In the genomic region with DNA sequence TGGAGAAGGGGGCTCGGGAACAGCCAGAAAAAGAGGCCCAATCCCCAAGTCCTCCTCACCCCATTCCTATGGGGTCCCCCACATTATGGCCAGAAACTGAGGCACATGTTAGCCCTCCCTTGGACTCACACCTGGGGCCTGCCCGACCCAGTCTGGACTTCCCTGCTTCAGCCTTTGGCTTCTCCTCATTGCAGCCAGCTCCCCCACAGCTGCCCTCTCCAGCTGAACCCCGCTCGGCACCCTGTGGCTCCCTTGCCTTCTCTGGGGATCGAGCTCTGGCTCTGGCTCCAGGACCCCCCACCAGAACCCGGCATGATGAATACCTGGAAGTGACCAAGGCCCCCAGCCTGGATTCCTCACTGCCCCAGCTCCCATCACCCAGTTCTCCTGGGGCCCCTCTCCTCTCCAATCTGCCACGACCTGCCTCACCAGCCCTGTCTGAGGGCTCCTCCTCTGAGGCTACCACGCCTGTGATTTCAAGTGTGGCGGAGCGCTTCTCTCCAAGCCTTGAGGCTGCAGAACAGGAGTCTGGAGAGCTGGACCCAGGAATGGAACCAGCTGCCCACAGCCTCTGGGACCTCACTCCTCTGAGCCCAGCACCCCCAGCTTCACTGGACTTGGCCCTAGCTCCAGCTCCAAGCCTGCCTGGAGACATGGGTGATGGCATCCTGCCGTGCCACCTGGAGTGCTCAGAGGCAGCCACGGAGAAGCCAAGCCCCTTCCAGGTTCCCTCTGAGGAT, we compare ENCODE assay signal across 1 cellular context.
TF ChIP-seq lines count a peak whose summit lies in the region.

No MANE protein-coding gene starts in this region.

TF ChIP-seq in HepG2, 621 proteins besides CTCF, POLR2A, EP300 and RAD21:
- TF ChIP-seq, protein P1, sequence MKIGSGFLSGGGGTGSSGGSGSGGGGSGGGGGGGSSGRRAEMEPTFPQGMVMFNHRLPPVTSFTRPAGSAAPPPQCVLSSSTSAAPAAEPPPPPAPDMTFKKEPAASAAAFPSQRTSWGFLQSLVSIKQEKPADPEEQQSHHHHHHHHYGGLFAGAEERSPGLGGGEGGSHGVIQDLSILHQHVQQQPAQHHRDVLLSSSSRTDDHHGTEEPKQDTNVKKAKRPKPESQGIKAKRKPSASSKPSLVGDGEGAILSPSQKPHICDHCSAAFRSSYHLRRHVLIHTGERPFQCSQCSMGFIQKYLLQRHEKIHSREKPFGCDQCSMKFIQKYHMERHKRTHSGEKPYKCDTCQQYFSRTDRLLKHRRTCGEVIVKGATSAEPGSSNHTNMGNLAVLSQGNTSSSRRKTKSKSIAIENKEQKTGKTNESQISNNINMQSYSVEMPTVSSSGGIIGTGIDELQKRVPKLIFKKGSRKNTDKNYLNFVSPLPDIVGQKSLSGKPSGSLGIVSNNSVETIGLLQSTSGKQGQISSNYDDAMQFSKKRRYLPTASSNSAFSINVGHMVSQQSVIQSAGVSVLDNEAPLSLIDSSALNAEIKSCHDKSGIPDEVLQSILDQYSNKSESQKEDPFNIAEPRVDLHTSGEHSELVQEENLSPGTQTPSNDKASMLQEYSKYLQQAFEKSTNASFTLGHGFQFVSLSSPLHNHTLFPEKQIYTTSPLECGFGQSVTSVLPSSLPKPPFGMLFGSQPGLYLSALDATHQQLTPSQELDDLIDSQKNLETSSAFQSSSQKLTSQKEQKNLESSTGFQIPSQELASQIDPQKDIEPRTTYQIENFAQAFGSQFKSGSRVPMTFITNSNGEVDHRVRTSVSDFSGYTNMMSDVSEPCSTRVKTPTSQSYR (CRISPR knock-in tag; IDR thresholded peaks at IDR 0.05; ENCODE audit: borderline replicate concordance) = no peak
- no peak for TF ChIP-seq FOXO1 (CRISPR knock-in tag; IDR thresholded peaks at IDR 0.05)
- TF ChIP-seq, protein P2, sequence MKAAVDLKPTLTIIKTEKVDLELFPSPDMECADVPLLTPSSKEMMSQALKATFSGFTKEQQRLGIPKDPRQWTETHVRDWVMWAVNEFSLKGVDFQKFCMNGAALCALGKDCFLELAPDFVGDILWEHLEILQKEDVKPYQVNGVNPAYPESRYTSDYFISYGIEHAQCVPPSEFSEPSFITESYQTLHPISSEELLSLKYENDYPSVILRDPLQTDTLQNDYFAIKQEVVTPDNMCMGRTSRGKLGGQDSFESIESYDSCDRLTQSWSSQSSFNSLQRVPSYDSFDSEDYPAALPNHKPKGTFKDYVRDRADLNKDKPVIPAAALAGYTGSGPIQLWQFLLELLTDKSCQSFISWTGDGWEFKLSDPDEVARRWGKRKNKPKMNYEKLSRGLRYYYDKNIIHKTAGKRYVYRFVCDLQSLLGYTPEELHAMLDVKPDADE (CRISPR knock-in tag; IDR thresholded peaks at IDR 0.05) = no peak
- TF ChIP-seq SALL2 (CRISPR knock-in tag; IDR thresholded peaks at IDR 0.05) = no peak
- no peak for TF ChIP-seq ZNF431 (CRISPR knock-in tag; IDR thresholded peaks at IDR 0.05; ENCODE audit: borderline replicate concordance, low read depth)
- TF ChIP-seq, protein P3, sequence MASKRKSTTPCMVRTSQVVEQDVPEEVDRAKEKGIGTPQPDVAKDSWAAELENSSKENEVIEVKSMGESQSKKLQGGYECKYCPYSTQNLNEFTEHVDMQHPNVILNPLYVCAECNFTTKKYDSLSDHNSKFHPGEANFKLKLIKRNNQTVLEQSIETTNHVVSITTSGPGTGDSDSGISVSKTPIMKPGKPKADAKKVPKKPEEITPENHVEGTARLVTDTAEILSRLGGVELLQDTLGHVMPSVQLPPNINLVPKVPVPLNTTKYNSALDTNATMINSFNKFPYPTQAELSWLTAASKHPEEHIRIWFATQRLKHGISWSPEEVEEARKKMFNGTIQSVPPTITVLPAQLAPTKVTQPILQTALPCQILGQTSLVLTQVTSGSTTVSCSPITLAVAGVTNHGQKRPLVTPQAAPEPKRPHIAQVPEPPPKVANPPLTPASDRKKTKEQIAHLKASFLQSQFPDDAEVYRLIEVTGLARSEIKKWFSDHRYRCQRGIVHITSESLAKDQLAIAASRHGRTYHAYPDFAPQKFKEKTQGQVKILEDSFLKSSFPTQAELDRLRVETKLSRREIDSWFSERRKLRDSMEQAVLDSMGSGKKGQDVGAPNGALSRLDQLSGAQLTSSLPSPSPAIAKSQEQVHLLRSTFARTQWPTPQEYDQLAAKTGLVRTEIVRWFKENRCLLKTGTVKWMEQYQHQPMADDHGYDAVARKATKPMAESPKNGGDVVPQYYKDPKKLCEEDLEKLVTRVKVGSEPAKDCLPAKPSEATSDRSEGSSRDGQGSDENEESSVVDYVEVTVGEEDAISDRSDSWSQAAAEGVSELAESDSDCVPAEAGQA (IDR thresholded peaks at IDR 0.05; ENCODE audit: low read depth) = no peak
- TF ChIP-seq, protein P3 (CRISPR knock-in tag; IDR thresholded peaks at IDR 0.05; ENCODE audit: borderline replicate concordance) = no peak
- no peak for TF ChIP-seq ZNF766 (CRISPR knock-in tag; IDR thresholded peaks at IDR 0.05; ENCODE audit: borderline replicate concordance)
- TF ChIP-seq SIX4 (CRISPR knock-in tag; IDR thresholded peaks at IDR 0.05) = no peak
- TF ChIP-seq POLR2AphosphoS2 (IDR thresholded peaks at IDR 0.05; ENCODE audit: low read depth, low read length) = no peak
- TF ChIP-seq, protein P4, sequence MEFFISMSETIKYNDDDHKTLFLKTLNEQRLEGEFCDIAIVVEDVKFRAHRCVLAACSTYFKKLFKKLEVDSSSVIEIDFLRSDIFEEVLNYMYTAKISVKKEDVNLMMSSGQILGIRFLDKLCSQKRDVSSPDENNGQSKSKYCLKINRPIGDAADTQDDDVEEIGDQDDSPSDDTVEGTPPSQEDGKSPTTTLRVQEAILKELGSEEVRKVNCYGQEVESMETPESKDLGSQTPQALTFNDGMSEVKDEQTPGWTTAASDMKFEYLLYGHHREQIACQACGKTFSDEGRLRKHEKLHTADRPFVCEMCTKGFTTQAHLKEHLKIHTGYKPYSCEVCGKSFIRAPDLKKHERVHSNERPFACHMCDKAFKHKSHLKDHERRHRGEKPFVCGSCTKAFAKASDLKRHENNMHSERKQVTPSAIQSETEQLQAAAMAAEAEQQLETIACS (CRISPR knock-in tag; IDR thresholded peaks at IDR 0.05) = no peak
- TF ChIP-seq ZNF354B (CRISPR knock-in tag; IDR thresholded peaks at IDR 0.05) = no peak
- no peak for TF ChIP-seq FOXA3 (CRISPR knock-in tag; IDR thresholded peaks at IDR 0.05)
- no peak for TF ChIP-seq ZNF432 (CRISPR knock-in tag; IDR thresholded peaks at IDR 0.05; ENCODE audit: borderline replicate concordance)
- no peak for TF ChIP-seq ELF1 (CRISPR knock-in tag; IDR thresholded peaks at IDR 0.05)
- TF ChIP-seq, protein P5, sequence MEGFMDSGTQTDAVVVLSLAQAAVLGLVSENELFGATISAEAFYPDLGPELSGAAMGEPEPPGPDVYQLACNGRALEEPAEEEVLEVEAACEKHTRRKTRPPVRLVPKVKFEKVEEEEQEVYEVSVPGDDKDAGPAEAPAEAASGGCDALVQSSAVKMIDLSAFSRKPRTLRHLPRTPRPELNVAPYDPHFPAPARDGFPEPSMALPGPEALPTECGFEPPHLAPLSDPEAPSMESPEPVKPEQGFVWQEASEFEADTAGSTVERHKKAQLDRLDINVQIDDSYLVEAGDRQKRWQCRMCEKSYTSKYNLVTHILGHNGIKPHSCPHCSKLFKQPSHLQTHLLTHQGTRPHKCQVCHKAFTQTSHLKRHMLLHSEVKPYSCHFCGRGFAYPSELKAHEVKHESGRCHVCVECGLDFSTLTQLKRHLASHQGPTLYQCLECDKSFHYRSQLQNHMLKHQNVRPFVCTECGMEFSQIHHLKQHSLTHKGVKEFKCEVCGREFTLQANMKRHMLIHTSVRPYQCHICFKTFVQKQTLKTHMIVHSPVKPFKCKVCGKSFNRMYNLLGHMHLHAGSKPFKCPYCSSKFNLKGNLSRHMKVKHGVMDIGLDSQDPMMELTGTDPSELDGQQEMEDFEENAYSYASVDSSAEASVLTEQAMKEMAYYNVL (CRISPR knock-in tag; IDR thresholded peaks at IDR 0.05; ENCODE audit: borderline replicate concordance) = no peak
- TF ChIP-seq, protein P6, sequence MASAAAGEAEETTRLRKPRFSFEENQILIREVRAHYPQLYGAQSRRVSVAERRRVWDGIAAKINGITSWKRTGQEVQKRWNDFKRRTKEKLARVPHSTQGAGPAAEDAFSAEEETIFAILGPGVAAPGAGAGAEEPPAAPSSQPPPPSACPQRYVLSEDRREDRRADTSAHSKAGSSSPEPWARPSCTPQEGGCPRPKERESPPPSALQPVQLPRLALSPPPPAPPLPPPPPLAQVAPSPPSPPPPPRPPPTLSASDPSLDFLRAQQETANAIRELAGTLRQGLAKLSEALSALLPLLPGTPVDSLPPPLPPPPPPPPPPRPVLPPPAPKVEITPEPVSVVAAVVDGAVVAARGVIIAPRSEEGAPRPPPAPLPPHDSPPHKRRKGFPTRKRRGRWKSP (CRISPR knock-in tag; IDR thresholded peaks at IDR 0.05) = no peak
- no peak for TF ChIP-seq TRIM24 (CRISPR knock-in tag; IDR thresholded peaks at IDR 0.05)
- TF ChIP-seq, protein P7, sequence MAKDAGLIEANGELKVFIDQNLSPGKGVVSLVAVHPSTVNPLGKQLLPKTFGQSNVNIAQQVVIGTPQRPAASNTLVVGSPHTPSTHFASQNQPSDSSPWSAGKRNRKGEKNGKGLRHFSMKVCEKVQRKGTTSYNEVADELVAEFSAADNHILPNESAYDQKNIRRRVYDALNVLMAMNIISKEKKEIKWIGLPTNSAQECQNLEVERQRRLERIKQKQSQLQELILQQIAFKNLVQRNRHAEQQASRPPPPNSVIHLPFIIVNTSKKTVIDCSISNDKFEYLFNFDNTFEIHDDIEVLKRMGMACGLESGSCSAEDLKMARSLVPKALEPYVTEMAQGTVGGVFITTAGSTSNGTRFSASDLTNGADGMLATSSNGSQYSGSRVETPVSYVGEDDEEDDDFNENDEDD (CRISPR knock-in tag; IDR thresholded peaks at IDR 0.05; ENCODE audit: borderline replicate concordance) = no peak
- no peak for TF ChIP-seq PAX8 (CRISPR knock-in tag; IDR thresholded peaks at IDR 0.05; ENCODE audit: borderline replicate concordance)
TF ChIP-seq in HepG2: peak in this region for 0.
